21 cellular contexts compared by ENCODE assay signal in the genomic region with DNA sequence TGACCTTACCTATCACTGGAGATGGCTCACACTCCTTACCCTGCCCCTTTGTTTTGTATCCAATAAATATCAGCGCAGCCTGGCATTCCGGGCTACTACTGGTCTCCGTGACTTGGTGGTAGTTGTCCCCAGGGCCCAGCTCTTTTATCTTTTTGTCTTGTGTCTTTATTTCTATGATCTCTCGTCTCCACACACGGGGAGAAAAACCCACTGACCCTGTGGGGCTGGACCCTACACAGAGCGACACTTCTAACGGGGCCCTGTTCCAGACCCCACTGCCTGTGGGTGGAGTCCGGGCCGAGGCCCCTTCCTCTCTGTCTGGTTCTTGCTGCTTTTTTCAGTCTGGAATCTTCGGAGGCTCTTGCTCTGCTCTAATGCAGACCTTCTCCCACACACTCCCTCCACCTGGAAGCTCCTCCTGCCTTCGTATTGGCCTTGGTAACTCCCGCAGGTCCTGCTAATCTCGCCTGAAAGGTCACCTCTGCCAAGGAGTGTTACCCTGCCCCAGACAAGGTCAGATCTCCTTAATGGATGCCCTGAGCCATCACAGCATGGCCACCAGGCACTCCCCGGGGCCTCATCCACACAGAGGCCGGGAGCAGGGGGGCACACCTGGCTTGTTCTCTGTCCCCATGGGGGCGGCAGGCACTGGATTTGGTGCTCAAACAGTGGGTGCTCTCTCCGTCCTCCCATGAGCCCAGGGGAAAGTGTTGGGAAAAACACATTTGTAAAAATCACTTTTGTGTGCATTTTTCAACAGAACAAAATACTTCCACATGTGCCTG.
"Had no signal": no experiment of that assay in that cellular context is flagged by ENCODE, and none has a peak within 500 bp of the region (broad histone marks: within the 10 kb centered on the region; RNA-seq: fewer than 3 reads in every experiment).

No MANE protein-coding gene starts in this region.

- H3K27ac ChIP-seq: colonic mucosa, esophagus muscularis mucosa, neutrophil, pancreas, right lobe of liver, testis, tibial artery had no signal

- H3K4me3 ChIP-seq: colonic mucosa, esophagus muscularis mucosa, pancreas, right lobe of liver, testis, tibial artery had no signal

- ATAC-seq: naive thymus-derived CD4-positive, alpha-beta T cell; pancreas; right lobe of liver; stimulated activated memory B cell treated with anti-CD40 and anti-IgM and Interleukin-4, amounts not matched to agents 10 μg/mL and 1 μg/mL and 100 μg/mL, for 72 hours; stimulated activated naive CD8-positive, alpha-beta T cell treated with anti-CD3 and anti-CD28 coated beads, Interleukin-15, Interleukin-2, amounts not matched to agents 100 U/mL and 50 U/mL, for 24 hours had no signal

- H3K36me3 ChIP-seq: colonic mucosa, esophagus muscularis mucosa, neutrophil, pancreas, right lobe of liver, tibial artery had no signal

- DNase-seq: central memory CD4-positive, alpha-beta T cell; colonic mucosa; dermis blood vessel endothelial cell; effector memory CD4-positive, alpha-beta T cell; foreskin melanocyte; glutamatergic neuron; immature natural killer cell; islet precursor cell; kidney glomerular epithelial cell; mesenchymal stem cell; midbrain; naive thymus-derived CD4-positive, alpha-beta T cell; stimulated activated CD4-positive, alpha-beta T cell treated with anti-CD3 and anti-CD28 coated beads, Interleukin-4, amount 100 ng/mL, for 4 hours; stimulated activated naive CD8-positive, alpha-beta T cell treated with anti-CD3 and anti-CD28 coated beads, Interleukin-15, Interleukin-2, amounts not matched to agents 100 U/mL and 50 U/mL, for 24 hours had no signal

- H3K4me1 ChIP-seq: colonic mucosa, esophagus muscularis mucosa, pancreas, right lobe of liver, testis, tibial artery had no signal

- H3K27me3 ChIP-seq: colonic mucosa, neutrophil, pancreas, right lobe of liver, testis, tibial artery had no signal

- H3K9me3 ChIP-seq: colonic mucosa, esophagus muscularis mucosa, neutrophil, pancreas, right lobe of liver, testis, tibial artery had no signal
